23 cellular contexts compared by ENCODE assay signal in the genomic region with DNA sequence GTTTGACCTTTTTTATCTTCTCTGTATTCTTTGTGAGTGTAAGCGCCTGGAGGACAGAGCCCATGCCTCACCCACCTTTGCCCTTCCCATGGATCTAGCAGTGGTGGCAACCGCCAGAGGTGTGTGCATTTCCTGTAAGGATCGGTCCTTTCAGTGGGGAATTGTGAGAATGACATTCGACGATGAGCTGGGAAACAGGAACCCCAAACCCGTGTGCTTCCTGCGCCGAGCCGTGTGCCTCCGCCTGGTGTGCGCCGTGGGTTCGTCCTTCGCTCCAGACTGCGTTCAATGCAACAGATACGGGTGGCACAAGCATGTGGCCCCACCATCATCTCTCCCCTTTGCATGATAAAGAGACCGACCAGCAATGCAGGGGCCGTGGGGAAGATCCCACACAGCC. TPM values are rescaled to one million over a fixed set of nuclear protein-coding genes. Genes with fewer than 3 reads are reported as not detected.
DNase-seq lines count a peak whose midpoint lies in the region; ATAC-seq and TF ChIP-seq lines count a peak whose summit lies in the region.
"Had no signal": no experiment of that assay in that cellular context is flagged by ENCODE, and none has a peak within 500 bp of the region (broad histone marks: within the 10 kb centered on the region; RNA-seq: fewer than 3 reads in every experiment).

No MANE protein-coding gene starts in this region.

- no peak for TF ChIP-seq POLR2A in gastroesophageal sphincter (IDR thresholded peaks at IDR 0.05)

- H3K4me1 ChIP-seq in gastroesophageal sphincter (peaks cover 0 to 42% (median 13%) of the 10 kb centered on the region in 3 donors), psoas muscle (peaks cover 6% of the 10 kb centered on the region)
- H3K4me1 ChIP-seq: BE2C had no signal

- no peaks in the 10 kb centered on the region for H3K36me3 ChIP-seq in gastroesophageal sphincter
- H3K36me3 ChIP-seq in psoas muscle (ENCODE audit: insufficient read depth in 1 of 2, low read depth in 1 of 2) = no peaks in the 10 kb centered on the region
- H3K36me3 ChIP-seq: BE2C, esophagus squamous epithelium, spleen, vagina had no signal

- TF ChIP-seq CTCF in gastroesophageal sphincter (IDR thresholded peaks at IDR 0.05) (no peak), osteocyte (IDR thresholded peaks at IDR 0.05) (no peak), psoas muscle (IDR thresholded peaks at IDR 0.05) (no peak)

- CTCF ChIA-PET in T-cell (lab: Charles Lee) = no interaction called here

- TF ChIP-seq EP300 in gastroesophageal sphincter (IDR thresholded peaks at IDR 0.05) = no peak

- no peak for DNase-seq in T-helper 2 cell treated with Interferon-gamma antibody and Interleukin-4, amounts not matched to agents 5 μg/mL and 100 μg/mL, for 36 hours (ENCODE audit: low spot score)
- DNase-seq in T-helper 2 cell = no peak
- no peak for DNase-seq in T-cell
- DNase-seq in osteocyte (ENCODE audit: extremely low spot score, unreplicated experiment) = no peak
- DNase-seq in psoas muscle = no peak
- no peak for DNase-seq in stimulated activated CD4-positive, alpha-beta T cell treated with anti-CD3 and anti-CD28 coated beads, Interleukin-2, amount 100 ng/mL, for 24 hours
- no peak for DNase-seq in NCI-H446 treated with DMSO at 0.1 percent for 48 hours (lab: John Stamatoyannopoulos, UW)
- DNase-seq: 8988T; activated CD8-positive, alpha-beta memory T cell treated with anti-CD3 and anti-CD28 coated beads for 24 hours; activated T-cell treated with anti-CD3 and anti-CD28 coated beads, Interleukin-2, amount 50 U/mL, for 4 hours; BE2C; cerebellar nuclear complex; esophagus squamous epithelium; Karpas-422; midbrain; NCI-H2081; NK-92 treated with Interleukin-12 subunit alpha and Interleukin-12 subunit beta, amount 100 ng/mL, for 24 hours; retina; spleen; stimulated activated CD4-positive, alpha-beta T cell treated with anti-CD3 and anti-CD28 coated beads, Interleukin-4, amount 100 ng/mL, for 4 hours; T1000 had no signal

- POLR2A ChIA-PET in T-cell (lab: Charles Lee) = no interaction called here

- H3K27me3 Mint-ChIP-seq in T-helper 2 cell treated with Interferon-gamma antibody and Interleukin-4, amounts not matched to agents 5 μg/mL and 100 μg/mL, for 36 hours (ENCODE audit: low read depth) = peaks cover 40% of the 10 kb centered on the region
- H3K27me3 Mint-ChIP-seq in T-cell (peaks cover 47 to 56% of the 10 kb centered on the region in 2 donors), osteocyte (ENCODE audit: unreplicated experiment) (peaks cover 6% of the 10 kb centered on the region)

- no peaks in the 10 kb centered on the region for H3K9me3 Mint-ChIP-seq in T-helper 2 cell treated with Interferon-gamma antibody and Interleukin-4, amounts not matched to agents 5 μg/mL and 100 μg/mL, for 36 hours
- no peaks in the 10 kb centered on the region for H3K9me3 Mint-ChIP-seq in T-cell
- H3K9me3 Mint-ChIP-seq in osteocyte (ENCODE audit: unreplicated experiment) = no peaks in the 10 kb centered on the region
- H3K9me3 Mint-ChIP-seq: activated T-cell treated with anti-CD3 and anti-CD28 coated beads, Interleukin-2, amount 50 U/mL, for 4 hours had no signal

- peaks cover 3% of the 10 kb centered on the region for H3K4me1 Mint-ChIP-seq in T-helper 2 cell treated with Interferon-gamma antibody and Interleukin-4, amounts not matched to agents 5 μg/mL and 100 μg/mL, for 36 hours (ENCODE audit: low read depth)
- H3K4me1 Mint-ChIP-seq in T-cell (peaks cover 0 to 13% (median 0%) of the 10 kb centered on the region in 3 donors), osteocyte (ENCODE audit: unreplicated experiment) (peaks cover 33% of the 10 kb centered on the region)

- intact Hi-C loops in psoas muscle (cut with DNase I) = loop anchor here in 1 of 2 donors (5.0 to 10.0 kb wide), 2 partner anchors 96 to 266 kb away; no protein-coding TSS in a partner anchor

- H3K9me3 ChIP-seq in gastroesophageal sphincter = no peaks in the 10 kb centered on the region
- no peaks in the 10 kb centered on the region for H3K9me3 ChIP-seq in psoas muscle
- H3K9me3 ChIP-seq: BE2C, esophagus squamous epithelium, spleen, vagina had no signal

- H3K27ac Mint-ChIP-seq in T-helper 2 cell treated with Interferon-gamma antibody and Interleukin-4, amounts not matched to agents 5 μg/mL and 100 μg/mL, for 36 hours = no peak overlapping the region
- H3K27ac Mint-ChIP-seq in T-cell = no peak overlapping the region
- no peak overlapping the region for H3K27ac Mint-ChIP-seq in osteocyte (ENCODE audit: unreplicated experiment)

- H3K27ac ChIP-seq in gastroesophageal sphincter = peak overlapping the region in 3 of 4 donors; percentile 93 to 95 (median 94)
- no peak overlapping the region for H3K27ac ChIP-seq in psoas muscle
- H3K27ac ChIP-seq: spleen had no signal

- no peak overlapping the region for H3K4me3 ChIP-seq in gastroesophageal sphincter
- no peak overlapping the region for H3K4me3 ChIP-seq in psoas muscle

- peak overlapping the region; percentile 17 for H3K4me3 Mint-ChIP-seq in T-helper 2 cell treated with Interferon-gamma antibody and Interleukin-4, amounts not matched to agents 5 μg/mL and 100 μg/mL, for 36 hours
- H3K4me3 Mint-ChIP-seq in T-cell (peak overlapping the region in 2 of 3 donors; percentile 28 to 58), osteocyte (ENCODE audit: unreplicated experiment) (peak overlapping the region; percentile 56)
- H3K4me3 Mint-ChIP-seq: activated T-cell treated with anti-CD3 and anti-CD28 coated beads, Interleukin-2, amount 50 U/mL, for 4 hours had no signal

- H3K36me3 Mint-ChIP-seq in T-helper 2 cell treated with Interferon-gamma antibody and Interleukin-4, amounts not matched to agents 5 μg/mL and 100 μg/mL, for 36 hours (ENCODE audit: low read depth) = no peaks in the 10 kb centered on the region
- no peaks in the 10 kb centered on the region for H3K36me3 Mint-ChIP-seq in T-cell
- no peaks in the 10 kb centered on the region for H3K36me3 Mint-ChIP-seq in osteocyte (ENCODE audit: unreplicated experiment)

- WGBS in gastroesophageal sphincter (ENCODE audit: low coverage in 1 of 2), 2 donors = 92 to 100% methylated on average over 1 to 10 of the region's 18 CpGs
- WGBS in psoas muscle, 3 donors = 93 to 94% (median 94%) methylated on average over 18 of the region's 18 CpGs

- H3K27me3 ChIP-seq in gastroesophageal sphincter (no peaks in the 10 kb centered on the region), psoas muscle (ENCODE audit: insufficient read depth in 3 of 3, low read length in 2 of 3) (no peaks in the 10 kb centered on the region)
- H3K27me3 ChIP-seq: BE2C, vagina had no signal

- ATAC-seq in T-cell (replicated peaks in 1 of 4) = no peak
- no peak for ATAC-seq in gastroesophageal sphincter
- no peak for ATAC-seq in psoas muscle
- ATAC-seq: activated T-cell treated with anti-CD3 and anti-CD28 coated beads, Interleukin-2, amount 50 U/mL, for 4 hours had no signal

RNA-seq across cellular contexts. Expression of gene DIP2C, which starts 1.7 kb away (rescaled TPM):
- total RNA-seq in T-cell (1 to 10 TPM; 2.7 to 7.4 (median 4.5) TPM), gastroesophageal sphincter (10 to 100 TPM; 40.8 to 73.8 (median 47.7) TPM), osteocyte (36.8 and 36.9 TPM in 2 replicates), psoas muscle (10 to 100 TPM; 25.0 to 32.0 (median 30.4) TPM)
- polyA plus RNA-seq in psoas muscle = 10 to 100 TPM in 2 of 3 donors, 1 to 10 TPM in 1; 7.7 to 17.1 (median 10.3) TPM
